ENCODE assay signal across 34 cellular contexts in the genomic region with DNA sequence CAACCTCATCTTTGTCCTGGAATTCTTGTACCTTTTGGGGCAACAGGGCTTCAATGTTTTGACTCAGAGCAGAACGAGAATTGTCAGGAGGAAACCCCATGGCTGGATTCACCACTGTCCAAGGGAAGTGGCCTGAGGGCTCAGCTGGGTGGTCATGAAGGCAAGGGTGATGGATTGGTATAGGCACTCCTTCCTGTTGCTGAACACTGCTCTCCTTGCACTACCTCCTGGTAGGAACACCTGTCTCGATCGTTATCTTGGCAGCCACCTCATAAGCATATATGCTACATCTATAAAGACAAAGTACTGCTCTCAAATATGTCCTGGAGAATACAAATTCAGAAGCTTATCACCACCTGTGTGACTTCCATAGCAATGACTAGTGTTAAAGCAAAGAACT.
"Had no signal": no experiment of that assay in that cellular context is flagged by ENCODE, and none has a peak within 500 bp of the region (broad histone marks: within the 10 kb centered on the region; RNA-seq: fewer than 3 reads in every experiment).

No MANE protein-coding gene starts in this region.

- H3K36me3 ChIP-seq: MG63 had no signal

- H3K4me3 ChIP-seq: MG63 had no signal

- H3K9me3 ChIP-seq: MG63 had no signal

- DNase-seq: Karpas-422, Kasumi-1, MG63, MM.1S, MV-4-11, NCI-H1048, NCI-H1092, NCI-H1092 treated with DMSO at 0.1 percent for 48 hours, NCI-H1105, NCI-H1105 treated with DMSO at 0.1 percent for 48 hours, NCI-H1417, NCI-H1417 treated with DMSO at 0.1 percent for 48 hours, NCI-H1436, NCI-H1436 treated with DMSO at 0.1 percent for 48 hours, NCI-H146, NCI-H1694, NCI-H1694 treated with DMSO at 0.1 percent for 48 hours, NCI-H187, NCI-H187 treated with DMSO at 0.1 percent for 48 hours, NCI-H1930, NCI-H2029, NCI-H2029 treated with DMSO at 0.1 percent for 48 hours, NCI-H2081, NCI-H2081 treated with DMSO at 0.1 percent for 48 hours, NCI-H2107, NCI-H2171, NCI-H2171 treated with DMSO at 0.1 percent for 48 hours, NCI-H2227 treated with DMSO at 0.1 percent for 48 hours, NCI-H226, NCI-H345, NCI-H446, NCI-H446 treated with DMSO at 0.1 percent for 48 hours, NCI-H510A, NCI-H510A treated with DMSO at 0.1 percent for 48 hours had no signal
